ENCODE assay signal across 9 cellular contexts in genomic region chr19:10104665-10105221, GRCh38. TPM values are rescaled to one million over a fixed set of nuclear protein-coding genes. Genes with fewer than 3 reads are reported as not detected.
A peak's percentile ranks its signal among the peaks of the same experiment; 100 is the strongest.
DNase-seq lines count a peak whose midpoint lies in the region; ATAC-seq and TF ChIP-seq lines count a peak whose summit lies in the region.
"Had no signal": no experiment of that assay in that cellular context is flagged by ENCODE, and none has a peak within 500 bp of the region (broad histone marks: within the 10 kb centered on the region; RNA-seq: fewer than 3 reads in every experiment).

No MANE protein-coding gene starts in this region.

- DNase-seq in activated CD4-positive, CD25-positive, alpha-beta regulatory T cell treated with anti-CD3 and anti-CD28 coated beads, Interleukin-2, amount 50 U/mL, for 16 hours (ENCODE audit: low read depth, low spot score) = peak; percentile 69
- DNase-seq in stimulated activated naive CD4-positive, alpha-beta T cell (lab: John Stamatoyannopoulos, UW) = peak; percentile 28 to 82 (median 74)
- DNase-seq in NCI-H226 (no peak), NCI-H2029 (lab: John Stamatoyannopoulos, UW) (no peak), HuH-7 (ENCODE audit: low spot score) (no peak)

- peak; percentile 59 for TF ChIP-seq POLR2A in GM18505 (IDR thresholded peaks at IDR 0.05; ENCODE audit: borderline replicate concordance, extremely low read depth, insufficient read depth, insufficient read length)

- ATAC-seq in GM18505 (IDR thresholded peaks at IDR 0.05; ENCODE audit: unreplicated experiment) = peak; percentile 37
- ATAC-seq in HG02938 (IDR thresholded peaks at IDR 0.05; ENCODE audit: unreplicated experiment) = peak; percentile 40
- peak; percentile 22 for ATAC-seq in esophagus mucosa

RNA-seq across cellular contexts. Expression of gene PPAN, which starts 1.4 kb away (rescaled TPM):
- 32.3 TPM for total RNA-seq in esophagus mucosa

RNA-seq across cellular contexts. Expression of gene ANGPTL6, which starts 2.3 kb away (rescaled TPM):
- not detected for total RNA-seq in esophagus mucosa
- total RNA-seq: fibroblast of villous mesenchyme had no signal

RNA-seq across cellular contexts. Expression of gene P2RY11, which starts 6.8 kb away (rescaled TPM):
- 4.8 TPM for total RNA-seq in esophagus mucosa

RNA-seq across cellular contexts. Expression of gene EIF3G, which starts 15.0 kb away (rescaled TPM):
- total RNA-seq in esophagus mucosa = 166 TPM

RNA-seq across cellular contexts. Expression of gene SHFL, which starts 18.6 kb away (rescaled TPM):
- 11.1 TPM for total RNA-seq in esophagus mucosa

Comparison
In these comparisons a context has a peak if more than half of its experiments do, and no peak if none do; other contexts are left out.
1. DNase-seq: peak in activated CD4-positive, CD25-positive, alpha-beta regulatory T cell treated with anti-CD3 and anti-CD28 coated beads, Interleukin-2, amount 50 U/mL, for 16 hours (single experiment) and stimulated activated naive CD4-positive, alpha-beta T cell (6 of 6); none in NCI-H226 (single experiment), NCI-H2029 (single experiment) and HuH-7 (single experiment).
2. Peak in every context shown above with its lines, with median percentiles within 50 percentile points of each other: ATAC-seq.